16 cellular contexts compared by ENCODE assay signal in the genomic region with DNA sequence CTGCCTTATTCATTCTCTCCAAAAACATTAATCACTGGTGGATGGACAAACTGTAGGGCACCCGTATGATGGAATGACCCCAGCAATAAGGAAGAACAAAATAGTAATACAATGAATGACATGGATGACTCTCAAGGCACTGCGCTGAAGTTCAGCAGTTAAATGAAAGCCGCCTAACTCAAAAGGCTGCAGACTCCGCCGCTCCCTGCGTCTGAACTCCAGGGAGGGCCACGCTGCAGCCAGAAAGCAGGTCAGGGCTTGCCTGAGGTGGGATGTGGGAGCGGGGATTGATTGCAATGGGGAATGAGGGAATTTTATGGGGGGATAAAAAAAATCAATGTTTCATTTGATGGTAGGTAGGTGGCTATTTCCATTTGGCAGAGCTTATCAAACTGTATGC.
"Had no signal": no experiment of that assay in that cellular context is flagged by ENCODE, and none has a peak within 500 bp of the region (broad histone marks: within the 10 kb centered on the region; RNA-seq: fewer than 3 reads in every experiment).

No MANE protein-coding gene starts in this region.

- H3K4me1 Mint-ChIP-seq: immature natural killer cell; naive B cell; stimulated activated effector memory CD8-positive, alpha-beta T cell treated with anti-CD3 and anti-CD28 coated beads, Interleukin-12 subunit alpha, Interleukin-12 subunit beta, amount 100 ng/mL, for 72 hours had no signal

- H3K27me3 ChIP-seq: foreskin keratinocyte had no signal

- H3K9me3 Mint-ChIP-seq: immature natural killer cell; naive B cell; nephron; stimulated activated effector memory CD8-positive, alpha-beta T cell treated with anti-CD3 and anti-CD28 coated beads, Interleukin-12 subunit alpha, Interleukin-12 subunit beta, amount 100 ng/mL, for 72 hours had no signal

- H3K27ac Mint-ChIP-seq: immature natural killer cell; naive B cell; stimulated activated effector memory CD8-positive, alpha-beta T cell treated with anti-CD3 and anti-CD28 coated beads, Interleukin-12 subunit alpha, Interleukin-12 subunit beta, amount 100 ng/mL, for 72 hours had no signal

- H3K4me3 Mint-ChIP-seq: immature natural killer cell; naive B cell; nephron; stimulated activated effector memory CD8-positive, alpha-beta T cell treated with anti-CD3 and anti-CD28 coated beads, Interleukin-12 subunit alpha, Interleukin-12 subunit beta, amount 100 ng/mL, for 72 hours had no signal

- H3K36me3 Mint-ChIP-seq: immature natural killer cell; naive B cell; stimulated activated effector memory CD8-positive, alpha-beta T cell treated with anti-CD3 and anti-CD28 coated beads, Interleukin-12 subunit alpha, Interleukin-12 subunit beta, amount 100 ng/mL, for 72 hours had no signal

- H3K9me3 ChIP-seq: tibial artery had no signal

- H3K27ac ChIP-seq: foreskin keratinocyte, tibial artery had no signal

- H3K36me3 ChIP-seq: tibial artery had no signal

- ATAC-seq: foreskin keratinocyte; left cardiac atrium; left ventricle myocardium superior; stimulated activated effector memory CD8-positive, alpha-beta T cell treated with anti-CD3 and anti-CD28 coated beads, Interleukin-12 subunit alpha, Interleukin-12 subunit beta, amount 100 ng/mL, for 72 hours; stimulated activated naive CD8-positive, alpha-beta T cell treated with anti-CD3 and anti-CD28 coated beads, Interleukin-15, Interleukin-2, amounts not matched to agents 100 U/mL and 50 U/mL, for 24 hours had no signal

- DNase-seq: cerebellar nuclear complex; dermis blood vessel endothelial cell; foreskin keratinocyte; immature natural killer cell; kidney; left cardiac atrium; left ventricle myocardium superior; mesenchymal stem cell; naive B cell; stimulated activated CD4-positive, alpha-beta T cell treated with anti-CD3 and anti-CD28 coated beads, Interleukin-4, amount 100 ng/mL, for 1 hour; stimulated activated CD8-positive, alpha-beta memory T cell treated with anti-CD3 and anti-CD28 coated beads, Interleukin-4, amount 100 ng/mL, for 48 hours; stimulated activated naive CD8-positive, alpha-beta T cell treated with anti-CD3 and anti-CD28 coated beads, Interleukin-15, Interleukin-2, amounts not matched to agents 100 U/mL and 50 U/mL, for 24 hours; tibial artery had no signal

- H3K4me3 ChIP-seq: lung, tibial artery had no signal
